Comparison of ENCODE assay signal across 18 cellular contexts in genomic region chr15:69602921-69603320, GRCh38.
"Had no signal": no experiment of that assay in that cellular context is flagged by ENCODE, and none has a peak within 500 bp of the region (broad histone marks: within the 10 kb centered on the region; RNA-seq: fewer than 3 reads in every experiment).

No MANE protein-coding gene starts in this region.

- H3K27me3 ChIP-seq: esophagus muscularis mucosa, gastrocnemius medialis, testis, tibial nerve, upper lobe of right lung, vagina had no signal

- H3K36me3 ChIP-seq: esophagus muscularis mucosa, gastrocnemius medialis, left ventricle myocardium inferior, lower lobe of right lung, right lobe of liver, tibial nerve, upper lobe of right lung, vagina had no signal

- ATAC-seq: gastrocnemius medialis; lower lobe of right lung; natural killer cell; stimulated activated naive B cell treated with anti-CD40 and anti-IgM and Interleukin-4, amounts not matched to agents 10 μg/mL and 1 μg/mL and 100 μg/mL, for 72 hours; stimulated activated naive CD8-positive, alpha-beta T cell treated with anti-CD3 and anti-CD28 coated beads, Interleukin-15, amount 100 ng/mL, for 72 hours; upper lobe of right lung had no signal

- H3K9me3 ChIP-seq: esophagus muscularis mucosa, gastrocnemius medialis, left ventricle myocardium inferior, lower lobe of right lung, right lobe of liver, testis, tibial nerve, upper lobe of right lung, vagina had no signal

- H3K27ac ChIP-seq: epithelial cell of prostate, esophagus muscularis mucosa, gastrocnemius medialis, left ventricle myocardium inferior, lower lobe of right lung, testis, tibial nerve, upper lobe of right lung, vagina had no signal

- DNase-seq: effector memory CD4-positive, alpha-beta T cell; gastrocnemius medialis; glutamatergic neuron; islet precursor cell; left ventricle myocardium inferior; lower lobe of right lung; natural killer cell; posterior cingulate gyrus; stimulated activated CD4-positive, alpha-beta T cell treated with anti-CD3 and anti-CD28 coated beads, Interleukin-4, amount 100 ng/mL, for 1 hour; stimulated activated naive B cell treated with anti-CD40 and anti-IgM and Interleukin-4, amounts not matched to agents 10 μg/mL and 1 μg/mL and 100 μg/mL, for 72 hours; stimulated activated naive CD8-positive, alpha-beta T cell treated with anti-CD3 and anti-CD28 coated beads, Interleukin-15, amount 100 ng/mL, for 72 hours; testis; upper lobe of right lung had no signal

- H3K4me1 ChIP-seq: esophagus muscularis mucosa, left ventricle myocardium inferior, testis, vagina had no signal

- H3K4me3 ChIP-seq: esophagus muscularis mucosa, gastrocnemius medialis, left ventricle myocardium inferior, lower lobe of right lung, right lobe of liver, testis, tibial nerve, upper lobe of right lung, vagina had no signal
